ENCODE assay signal across 7 cellular contexts in the genomic region with DNA sequence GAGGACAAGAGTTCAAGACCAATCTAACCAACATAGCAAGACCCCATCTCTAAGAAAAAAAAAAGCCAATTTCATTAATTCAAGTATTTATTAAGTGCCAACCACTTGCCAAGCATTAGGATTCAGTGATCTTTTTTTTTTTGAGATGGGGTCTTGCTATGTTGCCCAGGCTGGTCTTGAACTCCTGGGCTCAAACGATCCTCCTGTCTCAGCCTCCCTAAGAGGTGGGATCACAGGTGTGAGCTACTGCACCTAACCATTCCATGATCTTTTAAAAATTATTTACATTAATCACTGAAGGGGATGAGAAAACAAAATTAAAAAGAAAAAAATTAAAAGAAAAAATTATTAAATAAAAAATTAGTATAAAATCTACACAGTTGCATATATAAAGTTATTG.
"Had no signal": no experiment of that assay in that cellular context is flagged by ENCODE, and none has a peak within 500 bp of the region (broad histone marks: within the 10 kb centered on the region; RNA-seq: fewer than 3 reads in every experiment).

No MANE protein-coding gene starts in this region.

- FAIRE-seq: HepG2, HTR-8/SVneo had no signal

- DNase-seq: IMR-90, KBM-7, KG1 had no signal

- ATAC-seq: HepG2 had no signal

- H3K4me2 ChIP-seq: KMS-11 had no signal

- H3K9ac ChIP-seq: KMS-11 had no signal

- H3K27ac ChIP-seq: HL-60, KMS-11 had no signal
